Comparison of ENCODE assay signal across 10 cellular contexts in the genomic region with DNA sequence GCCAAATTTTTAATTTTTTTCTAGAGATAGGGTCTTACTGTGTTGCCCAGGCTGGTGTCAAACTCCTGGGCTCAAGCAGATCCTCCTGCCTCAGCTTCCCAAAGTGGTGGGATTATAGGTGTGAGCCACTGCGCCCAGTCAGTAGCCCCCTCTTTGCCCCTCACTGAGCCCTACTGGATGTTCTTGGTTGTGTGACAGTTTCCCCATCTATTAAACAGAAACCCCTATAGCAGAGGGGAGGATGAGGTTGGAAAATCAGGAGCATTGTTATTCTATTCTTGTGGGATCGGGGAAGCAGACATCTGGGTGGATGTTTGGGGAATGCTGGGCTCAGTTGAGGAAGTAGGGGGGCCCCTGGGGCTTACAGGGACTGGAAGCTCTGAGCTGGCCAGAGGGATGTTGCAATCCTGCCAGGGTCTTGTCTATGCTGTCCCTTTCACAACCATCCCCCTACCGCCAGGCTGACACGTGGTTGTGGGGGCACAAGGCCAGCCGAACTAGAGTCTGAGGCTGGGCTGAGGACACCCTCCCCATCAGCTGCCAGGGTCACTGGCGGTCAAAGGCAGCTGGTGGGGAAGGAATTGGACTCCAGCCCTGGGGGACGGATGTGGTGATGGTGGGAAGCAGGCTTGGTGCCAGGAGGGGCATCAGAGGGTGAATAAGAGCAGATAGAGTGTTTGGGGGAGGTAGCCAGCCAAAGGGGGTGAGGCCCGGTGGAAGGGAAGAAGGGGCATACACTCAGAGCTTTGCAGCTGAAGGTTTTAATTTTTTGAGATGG.
DNase-seq lines count a peak whose midpoint lies in the region; ATAC-seq and TF ChIP-seq lines count a peak whose summit lies in the region.
"Had no signal": no experiment of that assay in that cellular context is flagged by ENCODE, and none has a peak within 500 bp of the region (broad histone marks: within the 10 kb centered on the region; RNA-seq: fewer than 3 reads in every experiment).

No MANE protein-coding gene starts in this region.

- no peak for TF ChIP-seq CTCF in astrocyte of the spinal cord (IDR thresholded peaks at IDR 0.05; ENCODE audit: low read depth, low read length)

- no peaks in the 10 kb centered on the region for H4K20me1 ChIP-seq in BLaER1

- no peak overlapping the region for H3K9ac ChIP-seq in BLaER1

- DNase-seq in astrocyte of the spinal cord (ENCODE audit: low read depth, low spot score) (peak; percentile 18), midbrain (lab: John Stamatoyannopoulos, UW) (peak; percentile 76)
- no peak for DNase-seq in effector CD8-positive, alpha-beta T cell (lab: John Stamatoyannopoulos, UW)
- DNase-seq in activated T-cell treated with anti-CD3 and anti-CD28 coated beads, Interleukin-2, amount 50 U/mL, for 24 hours: no peak
- DNase-seq: DMS153, NCI-H226 had no signal

- peaks cover 48% of the 10 kb centered on the region for H3K4me1 ChIP-seq in BLaER1

- no peaks in the 10 kb centered on the region for H3K36me3 ChIP-seq in BLaER1
- H3K36me3 ChIP-seq: HAP-1 had no signal

- in situ Hi-C loops in astrocyte of the spinal cord (cut with HindIII; ENCODE audit: low sequenced_read_pairs): no loop called here

- peaks cover 5% of the 10 kb centered on the region for H3K4me1 Mint-ChIP-seq in activated T-cell treated with anti-CD3 and anti-CD28 coated beads, Interleukin-2, amount 50 U/mL, for 24 hours (ENCODE audit: low read depth)

- no peaks in the 10 kb centered on the region for H3K36me3 Mint-ChIP-seq in activated T-cell treated with anti-CD3 and anti-CD28 coated beads, Interleukin-2, amount 50 U/mL, for 24 hours (ENCODE audit: low read depth)

- H3K4me3 ChIP-seq in BLaER1 (no peak overlapping the region), astrocyte of the spinal cord (ENCODE audit: low read depth, low read length) (no peak overlapping the region)
- H3K4me3 ChIP-seq: HAP-1 had no signal

- H3K4me2 ChIP-seq in BLaER1: peak overlapping the region; percentile 86

- no peaks in the 10 kb centered on the region for H3K27me3 ChIP-seq in BLaER1

- 0 out of 2 replicates have a peak overlapping the region, but pooled peaks have one; percentile 38 for H3K27ac ChIP-seq in BLaER1

- H3K27me3 Mint-ChIP-seq in activated T-cell treated with anti-CD3 and anti-CD28 coated beads, Interleukin-2, amount 50 U/mL, for 24 hours: peaks cover 27% of the 10 kb centered on the region

- ATAC-seq in HG02840 (IDR thresholded peaks at IDR 0.05; ENCODE audit: low FRiP score, unreplicated experiment): no peak

- H3K27ac Mint-ChIP-seq in activated T-cell treated with anti-CD3 and anti-CD28 coated beads, Interleukin-2, amount 50 U/mL, for 24 hours: no peak overlapping the region
- H3K27ac Mint-ChIP-seq: activated T-helper 1 cell treated with anti-CD3 and anti-CD28 coated beads, Interleukin-12 subunit alpha, Interleukin-12 subunit beta, Interleukin-2, Interleukin-4 antibody, amounts not matched to agents 30 ng/mL and 10 ng/mL and 1 ng/mL, durations not matched to agents 14 hours and 24 hours and 36 hours had no signal

- no peaks in the 10 kb centered on the region for H3K9me3 ChIP-seq in BLaER1
- H3K9me3 ChIP-seq: HAP-1 had no signal

- H3K4me3 Mint-ChIP-seq in activated T-cell treated with anti-CD3 and anti-CD28 coated beads, Interleukin-2, amount 50 U/mL, for 24 hours: no peak overlapping the region
- H3K4me3 Mint-ChIP-seq: activated T-helper 1 cell treated with anti-CD3 and anti-CD28 coated beads, Interleukin-12 subunit alpha, Interleukin-12 subunit beta, Interleukin-2, Interleukin-4 antibody, amounts not matched to agents 30 ng/mL and 10 ng/mL and 1 ng/mL, durations not matched to agents 14 hours and 24 hours and 36 hours had no signal

- no peaks in the 10 kb centered on the region for H3K9me3 Mint-ChIP-seq in activated T-cell treated with anti-CD3 and anti-CD28 coated beads, Interleukin-2, amount 50 U/mL, for 24 hours
- H3K9me3 Mint-ChIP-seq: activated T-helper 1 cell treated with anti-CD3 and anti-CD28 coated beads, Interleukin-12 subunit alpha, Interleukin-12 subunit beta, Interleukin-2, Interleukin-4 antibody, amounts not matched to agents 30 ng/mL and 10 ng/mL and 1 ng/mL, durations not matched to agents 14 hours and 24 hours and 36 hours had no signal

Comparison
In these comparisons a context has a peak if more than half of its experiments do, and no peak if none do; other contexts are left out.
1. DNase-seq: peak in astrocyte of the spinal cord (single experiment) and midbrain (single experiment); none in effector CD8-positive, alpha-beta T cell (single experiment) and activated T-cell treated with anti-CD3 and anti-CD28 coated beads, Interleukin-2, amount 50 U/mL, for 24 hours (single experiment).